In genomic region chr1:156749429-156750118, GRCh38 we compare ENCODE assay signal across 8 cellular contexts. TPM values are rescaled to one million over a fixed set of nuclear protein-coding genes. Genes with fewer than 3 reads are reported as not detected.
DNase-seq lines count a peak whose midpoint lies in the region; ATAC-seq and TF ChIP-seq lines count a peak whose summit lies in the region.

No MANE protein-coding gene starts in this region.

- TF ChIP-seq CTCF in brain microvascular endothelial cell (IDR thresholded peaks at IDR 0.05; ENCODE audit: low read depth, low read length, missing control alignments): no peak
- TF ChIP-seq CTCF in mesothelial cell of epicardium (IDR thresholded peaks at IDR 0.05; ENCODE audit: unreplicated experiment): no peak

- H3K36me3 Mint-ChIP-seq in mesothelial cell of epicardium: peaks cover 6% of the 10 kb centered on the region

- no peaks in the 10 kb centered on the region for H3K27me3 ChIP-seq in brain microvascular endothelial cell (replicated peaks)

- DNase-seq in ACHN: peak; percentile 27
- DNase-seq in HUDEP-2 (lab: John Stamatoyannopoulos, UW; ENCODE audit: unreplicated experiment in 76 of 76): peak in 60 of 76 experiments; percentile 9 to 75 (median 47)
- no peak for DNase-seq in brain microvascular endothelial cell
- no peak for DNase-seq in mesothelial cell of epicardium (ENCODE audit: low spot score in 2 of 2, unreplicated experiment in 2 of 2)
- DNase-seq in activated effector memory CD4-positive, alpha-beta T cell treated with Interleukin-2 at 50 U/mL for 16 hours: no peak
- DNase-seq in NCI-H2171 treated with DMSO at 0.1 percent for 48 hours (lab: John Stamatoyannopoulos, UW): no peak

- peaks cover 56% of the 10 kb centered on the region for H3K4me1 Mint-ChIP-seq in mesothelial cell of epicardium

- H3K4me3 ChIP-seq in brain microvascular endothelial cell (ENCODE audit: low read depth, low read length): peak overlapping the region; percentile 96

- in situ Hi-C loops in ACHN (cut with HindIII; ENCODE audit: low pct_ligation_motif_present, low pct_unique_long_range_greater_than_20kb, low sequenced_read_pairs) (no loop called here), brain microvascular endothelial cell (cut with HindIII; ENCODE audit: low pct_ligation_motif_present, low sequenced_read_pairs) (no loop called here)

- no peak for ATAC-seq in HG03045 (IDR thresholded peaks at IDR 0.05; ENCODE audit: unreplicated experiment)
- no peak for ATAC-seq in HG02571 (IDR thresholded peaks at IDR 0.05; ENCODE audit: unreplicated experiment)

- no peaks in the 10 kb centered on the region for H3K9me3 Mint-ChIP-seq in mesothelial cell of epicardium

- peak overlapping the region; percentile 100 for H3K27ac Mint-ChIP-seq in mesothelial cell of epicardium

- H3K27ac ChIP-seq in brain microvascular endothelial cell: peak overlapping the region; percentile 99

- no peaks in the 10 kb centered on the region for H3K36me3 ChIP-seq in brain microvascular endothelial cell (replicated peaks)

- H3K27me3 Mint-ChIP-seq in mesothelial cell of epicardium (ENCODE audit: low read depth): no peaks in the 10 kb centered on the region

- peak overlapping the region; percentile 84 for H3K4me3 Mint-ChIP-seq in mesothelial cell of epicardium

RNA-seq across cellular contexts. Expression of gene HDGF, which starts 1.9 kb away (rescaled TPM):
- 176 to 183 TPM (median 182 TPM) in 3 replicates for total RNA-seq in mesothelial cell of epicardium

RNA-seq across cellular contexts. Expression of gene MRPL24, which starts 8.7 kb away (rescaled TPM):
- 35.5 to 40.5 TPM (median 38.4 TPM) in 3 replicates for total RNA-seq in mesothelial cell of epicardium

RNA-seq across cellular contexts. Expression of gene PRCC, which starts 17.8 kb away (rescaled TPM):
- total RNA-seq in mesothelial cell of epicardium: 78.4 to 93.9 TPM (median 93.7 TPM) in 3 replicates

RNA-seq across cellular contexts. Expression of gene ISG20L2, which starts 21.0 kb away (rescaled TPM):
- total RNA-seq in mesothelial cell of epicardium: 37.3 to 41.9 TPM (median 39.3 TPM) in 3 replicates

RNA-seq across cellular contexts. Expression of gene METTL25B, which starts 21.3 kb away (rescaled TPM):
- total RNA-seq in mesothelial cell of epicardium: 36.9 to 39.2 TPM (median 39.0 TPM) in 3 replicates

Comparison
In these comparisons a context has a peak if more than half of its experiments do, and no peak if none do; other contexts are left out.
1. DNase-seq: peak in ACHN (single experiment) and HUDEP-2 (60 of 76); none in brain microvascular endothelial cell (single experiment), mesothelial cell of epicardium (0 of 2), activated effector memory CD4-positive, alpha-beta T cell treated with Interleukin-2 at 50 U/mL for 16 hours (single experiment) and NCI-H2171 treated with DMSO at 0.1 percent for 48 hours (single experiment).